12 cellular contexts compared by ENCODE assay signal in genomic region chr7:27102578-27103442, GRCh38. TPM values are rescaled to one million over a fixed set of nuclear protein-coding genes. Genes with fewer than 3 reads are reported as not detected.
DNase-seq lines count a peak whose midpoint lies in the region; ATAC-seq, FAIRE-seq and TF ChIP-seq lines count a peak whose summit lies in the region.
"Had no signal": no experiment of that assay in that cellular context is flagged by ENCODE, and none has a peak within 500 bp of the region (broad histone marks: within the 10 kb centered on the region; RNA-seq: fewer than 3 reads in every experiment).

TSS of gene HOXA2 (minus strand) at chr7:27102683. CDS start at chr7:27102500, 183 bp downstream.

- peak within 1 kb of the TSS; percentile 89 to 97 for H3K27ac ChIP-seq in ascending aorta
- H3K27ac ChIP-seq in keratinocyte (ENCODE audit: control insufficient read depth, insufficient read depth, low read length): peak within 1 kb of the TSS; percentile 79
- peak within 1 kb of the TSS; percentile 25 to 67 (median 58) for H3K27ac ChIP-seq in gastrocnemius medialis
- H3K27ac ChIP-seq: neutrophil had no signal

- H4K20me1 ChIP-seq in keratinocyte (ENCODE audit: control insufficient read depth, extremely low read depth, insufficient read depth, low read length): no peaks in the 10 kb centered on the region

- peak; percentile 39 for FAIRE-seq in keratinocyte (lab: Jason Lieb, UNC)

- H3K4me1 ChIP-seq in ascending aorta (peaks cover 4 to 27% of the 10 kb centered on the region in 2 donors), keratinocyte (ENCODE audit: control insufficient read depth, extremely low read depth, insufficient read depth, low read length) (peaks cover 49% of the 10 kb centered on the region), gastrocnemius medialis (peaks cover 1 to 16% of the 10 kb centered on the region in 2 donors)

- TF ChIP-seq CTCF in ascending aorta (IDR thresholded peaks at IDR 0.05): no peak
- TF ChIP-seq CTCF in keratinocyte (optimal IDR thresholded peaks at IDR 0.05 in 1 of 3, IDR thresholded peaks at IDR 0.05 in 1 of 3, conservative IDR thresholded peaks at IDR 0.05 in 1 of 3; ENCODE audit: extremely low read depth in 1 of 3, insufficient read depth in 2 of 3, low read length in 3 of 3): no peak
- no peak for TF ChIP-seq CTCF in gastrocnemius medialis (IDR thresholded peaks at IDR 0.05 in 4 of 5, conservative IDR thresholded peaks at IDR 0.05 in 1 of 5)

- H3K9me1 ChIP-seq in keratinocyte (ENCODE audit: control insufficient read depth, extremely low read depth, insufficient read depth, low read length): no peaks in the 10 kb centered on the region

- peak within 1 kb of the TSS; percentile 97 for H3K4me2 ChIP-seq in keratinocyte (ENCODE audit: control insufficient read depth, extremely low read depth, insufficient read depth, low read depth, low read length)

- DNase-seq in HT-29 (ENCODE audit: low spot score) (peak; percentile 62), ascending aorta (ENCODE audit: low spot score in 2 of 2) (peak in 1 of 2 donors; percentile 85), keratinocyte (ENCODE audit: low read depth, low spot score) (no peak), gastrocnemius medialis (no peak)
- DNase-seq: GF-D8, Karpas-422 had no signal

- TF ChIP-seq POLR2A in gastrocnemius medialis (IDR thresholded peaks at IDR 0.05): no peak

- H3K4me3 ChIP-seq in ascending aorta (peak within 1 kb of the TSS; percentile 68 to 79), keratinocyte (ENCODE audit: control insufficient read depth in 2 of 3, extremely low read depth in 1 of 3, insufficient read depth in 2 of 3, low read depth in 1 of 3, low read length in 3 of 3) (peak within 1 kb of the TSS; percentile 25 to 79 (median 75)), gastrocnemius medialis (peak within 1 kb of the TSS; percentile 10 to 49 (median 26))

- in situ Hi-C loops in gastrocnemius medialis (cut with MboI; ENCODE audit: low sequenced_read_pairs in 4 of 4): no loop called here

- ATAC-seq in gastrocnemius medialis (no peak), GM19455 (IDR thresholded peaks at IDR 0.05; ENCODE audit: unreplicated experiment) (no peak), GM21447 (IDR thresholded peaks at IDR 0.05; ENCODE audit: unreplicated experiment) (no peak), GM18868 (IDR thresholded peaks at IDR 0.05; ENCODE audit: unreplicated experiment) (no peak), HG03432 (IDR thresholded peaks at IDR 0.05; ENCODE audit: unreplicated experiment) (no peak)

- no peaks in the 10 kb centered on the region for H3K9me3 ChIP-seq in ascending aorta
- no peaks in the 10 kb centered on the region for H3K9me3 ChIP-seq in keratinocyte (ENCODE audit: control insufficient read depth, low read depth, low read length)
- H3K9me3 ChIP-seq in gastrocnemius medialis: no peaks in the 10 kb centered on the region
- H3K9me3 ChIP-seq: neutrophil had no signal

- H3K36me3 ChIP-seq in ascending aorta (no peaks in the 10 kb centered on the region), keratinocyte (ENCODE audit: control insufficient read depth in 2 of 2, extremely low read depth in 1 of 2, insufficient read depth in 2 of 2, low read length in 2 of 2) (peaks cover 0 to 17% of the 10 kb centered on the region in 2 experiments), gastrocnemius medialis (no peaks in the 10 kb centered on the region)

- dilution Hi-C loops in keratinocyte (cut with MboI; ENCODE audit: extremely low pct_ligation_motif_present, low sequenced_read_pairs): no loop called here

- intact Hi-C loops in ascending aorta (cut with DNase I) (loop anchor here (5.0 kb wide), 1 partner anchor 1351 kb away; no protein-coding TSS in a partner anchor), gastrocnemius medialis (cut with DNase I; ENCODE audit: low total_unique reads) (no loop called here)

- peak within 1 kb of the TSS; percentile 74 for H2AFZ ChIP-seq in keratinocyte (ENCODE audit: control insufficient read depth, low read length)

- H3K79me2 ChIP-seq in keratinocyte (ENCODE audit: control insufficient read depth, insufficient read depth, low read length): peaks cover 50% of the 10 kb centered on the region

- H3K9ac ChIP-seq in keratinocyte (ENCODE audit: control insufficient read depth, extremely low read depth, insufficient read depth, low read length): peak within 1 kb of the TSS; percentile 81

- no peaks in the 10 kb centered on the region for H3K27me3 ChIP-seq in ascending aorta
- no peaks in the 10 kb centered on the region for H3K27me3 ChIP-seq in keratinocyte (ENCODE audit: control insufficient read depth, extremely low read depth, insufficient read depth, low read length)
- H3K27me3 ChIP-seq in gastrocnemius medialis: no peaks in the 10 kb centered on the region

RNA-seq across cellular contexts. Expression of gene HOXA2, which starts in this region (rescaled TPM):
- total RNA-seq in HT-29 (2014; rRNA removed; shearing (Covaris generic)): 6.6 and 7.3 TPM in 2 replicates
- total RNA-seq in ascending aorta (36.5 TPM), gastrocnemius medialis (under 1 TPM in 3 of 4 donors, not detected in 1; 0.29 to 0.88 (median 0.38) TPM)
- 0.22 to 1.1 TPM (median 0.71 TPM) in 3 replicates for polyA plus RNA-seq in keratinocyte
- polyA plus RNA-seq in keratinocyte (2011; ENCODE audit: low read depth): 0.24 TPM
- 0.25 and 0.47 TPM in 2 replicates for polyA plus RNA-seq in keratinocyte (2011; cell fraction: cytosol; rRNA removed)
- polyA plus RNA-seq in keratinocyte (2011; cell fraction: nucleus; rRNA removed): 1.1 and 1.2 TPM in 2 replicates
- 0.14 and 0.80 TPM in 2 replicates for polyA plus RNA-seq in keratinocyte (2012; ENCODE audit: low replicate concordance)
- polyA minus RNA-seq in keratinocyte: 0.23 to 0.35 TPM in 2 of 3 replicates, not detected in the other
- polyA minus RNA-seq in keratinocyte (2011; cell fraction: cytosol; rRNA and poly(A)+ RNA removed): not detected
- 0.54 TPM in 1 of 2 replicates, not detected in the other for polyA minus RNA-seq in keratinocyte (2011; cell fraction: nucleus; rRNA and poly(A)+ RNA removed)
- total RNA-seq: T-helper 1 cell treated with Interleukin-12 subunit alpha and Interleukin-12 subunit beta and Interleukin-4 antibody, amounts not matched to agents 30 ng/mL and 1 ng/mL, for 36 hours had no signal
